Comparison of ENCODE assay signal across 18 cellular contexts in the genomic region with DNA sequence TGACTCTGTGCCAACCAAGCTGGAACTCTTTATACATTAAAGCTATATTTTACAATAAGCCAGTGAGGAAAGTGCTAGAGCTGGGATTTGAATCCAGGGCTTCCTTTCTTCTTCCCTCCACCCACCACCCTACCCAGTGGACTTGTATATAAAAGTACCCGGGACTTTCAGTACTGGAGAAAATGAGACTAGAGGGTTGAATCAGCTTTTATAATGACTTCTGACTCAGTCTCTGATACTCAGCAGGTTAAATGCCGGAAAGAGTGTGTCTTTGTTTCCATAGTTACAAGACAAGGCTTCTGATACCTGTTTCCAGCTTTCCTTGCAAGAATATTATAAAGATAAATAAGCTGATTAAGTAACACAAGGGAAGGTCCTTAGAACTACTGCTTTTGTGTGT.
DNase-seq lines count a peak whose midpoint lies in the region; ATAC-seq and TF ChIP-seq lines count a peak whose summit lies in the region.
"Had no signal": no experiment of that assay in that cellular context is flagged by ENCODE, and none has a peak within 500 bp of the region (broad histone marks: within the 10 kb centered on the region; RNA-seq: fewer than 3 reads in every experiment).

No MANE protein-coding gene starts in this region.

- H3K9me3 ChIP-seq in thoracic aorta (no peaks in the 10 kb centered on the region), heart right ventricle (no peaks in the 10 kb centered on the region), psoas muscle (no peaks in the 10 kb centered on the region)
- H3K9me3 ChIP-seq: ovary, testis had no signal

- ATAC-seq in thoracic aorta (ENCODE audit: insufficient number of reproducible peaks, low FRiP score, low read depth), result no peak
- ATAC-seq in heart right ventricle, result no peak
- ATAC-seq in psoas muscle, result no peak
- ATAC-seq: effector memory CD8-positive, alpha-beta T cell had no signal

- H3K27me3 ChIP-seq in thoracic aorta (replicated peaks; ENCODE audit: insufficient read depth) (no peaks in the 10 kb centered on the region), heart right ventricle (no peaks in the 10 kb centered on the region), psoas muscle (ENCODE audit: insufficient read depth in 3 of 3, low read length in 2 of 3) (no peaks in the 10 kb centered on the region)
- H3K27me3 ChIP-seq: cardiac muscle cell, ovary, testis had no signal

- H3K36me3 ChIP-seq in thoracic aorta (no peaks in the 10 kb centered on the region), heart right ventricle (peaks cover 0 to 45% (median 0%) of the 10 kb centered on the region in 9 donors), psoas muscle (ENCODE audit: insufficient read depth in 1 of 2, low read depth in 1 of 2) (no peaks in the 10 kb centered on the region)
- H3K36me3 ChIP-seq: cardiac muscle cell, ovary had no signal

- H3K4me1 ChIP-seq in thoracic aorta (ENCODE audit: control insufficient read depth in 1 of 2, low read depth in 2 of 2) (peaks cover 9 to 10% of the 10 kb centered on the region in 2 donors), heart right ventricle (peaks cover 0 to 22% (median 5%) of the 10 kb centered on the region in 9 donors), psoas muscle (no peaks in the 10 kb centered on the region)

- DNase-seq in stimulated activated CD4-positive, alpha-beta T cell treated with anti-CD3 and anti-CD28 coated beads, Interleukin-15, amount 100 ng/mL, for 24 hours, result peak; percentile 42
- DNase-seq in stimulated activated CD4-positive, alpha-beta T cell treated with anti-CD3 and anti-CD28 coated beads, Interleukin-2, amount 100 ng/mL, for 24 hours, result no peak
- DNase-seq in fibroblast of villous mesenchyme (ENCODE audit: low read depth) (peak; percentile 10), thoracic aorta (ENCODE audit: low spot score) (no peak), epidermal melanocyte (ENCODE audit: insufficient read length, low spot score) (no peak), heart right ventricle (no peak), psoas muscle (no peak)
- DNase-seq: activated B cell treated with CpG ODN at 0.5 μM for 24 hours; effector memory CD8-positive, alpha-beta T cell; H7; immature natural killer cell; NCI-H1436; ovary; SW 1271; testis had no signal

- TF ChIP-seq CTCF in VCaP (conservative IDR thresholded peaks at IDR 0.05) (no peak), fibroblast of villous mesenchyme (IDR thresholded peaks at IDR 0.05; ENCODE audit: insufficient read depth, low read depth, low read length) (no peak), thoracic aorta (IDR thresholded peaks at IDR 0.05) (no peak), heart right ventricle (IDR thresholded peaks at IDR 0.05) (no peak), psoas muscle (IDR thresholded peaks at IDR 0.05) (no peak)

- intact Hi-C loops in heart right ventricle (cut with DNase I), result loop anchor here in 7 of 10 donors (1.0 to 5.0 kb wide), 8 partner anchors 107 to 367 kb away; no protein-coding TSS in a partner anchor
- intact Hi-C loops in psoas muscle (cut with DNase I), result loop anchor here (5.0 to 10.0 kb wide), 3 partner anchors 143 to 367 kb away; partner anchors contain the start of gene TMF1 (in 1 of the 2)

- 84 to 87% methylated on average over 2 of the region's 2 CpGs for WGBS in heart right ventricle, 2 donors
- 81 to 91% (median 83%) methylated on average over 2 of the region's 2 CpGs for WGBS in psoas muscle, 3 donors

- H3K27ac ChIP-seq in VCaP, result 0 out of 2 replicates have a peak overlapping the region, but pooled peaks have one; percentile 5
- H3K27ac ChIP-seq in thoracic aorta, result peak overlapping the region; percentile 13 to 74
- H3K27ac ChIP-seq in heart right ventricle, result no peak overlapping the region
- H3K27ac ChIP-seq in psoas muscle, result no peak overlapping the region
- H3K27ac ChIP-seq: cardiac muscle cell, KMS-11, testis had no signal

- H3K4me3 ChIP-seq in fibroblast of villous mesenchyme (ENCODE audit: low read depth, low read length) (no peak overlapping the region), thoracic aorta (no peak overlapping the region), heart right ventricle (no peak overlapping the region), psoas muscle (no peak overlapping the region)
- H3K4me3 ChIP-seq: cardiac muscle cell, ovary, testis had no signal

Comparison
In these comparisons a context has a peak if more than half of its experiments do, and no peak if none do; other contexts are left out.
1. DNase-seq: peak in stimulated activated CD4-positive, alpha-beta T cell treated with anti-CD3 and anti-CD28 coated beads, Interleukin-15, amount 100 ng/mL, for 24 hours (single experiment) and fibroblast of villous mesenchyme (single experiment); none in stimulated activated CD4-positive, alpha-beta T cell treated with anti-CD3 and anti-CD28 coated beads, Interleukin-2, amount 100 ng/mL, for 24 hours (0 of 2), thoracic aorta (single experiment), epidermal melanocyte (single experiment), heart right ventricle (0 of 2) and psoas muscle (0 of 2).
2. H3K27ac ChIP-seq: peak in VCaP (single experiment) and thoracic aorta (2 of 2); none in heart right ventricle (0 of 10) and psoas muscle (single experiment).